ENCODE assay signal across 8 cellular contexts in the genomic region with DNA sequence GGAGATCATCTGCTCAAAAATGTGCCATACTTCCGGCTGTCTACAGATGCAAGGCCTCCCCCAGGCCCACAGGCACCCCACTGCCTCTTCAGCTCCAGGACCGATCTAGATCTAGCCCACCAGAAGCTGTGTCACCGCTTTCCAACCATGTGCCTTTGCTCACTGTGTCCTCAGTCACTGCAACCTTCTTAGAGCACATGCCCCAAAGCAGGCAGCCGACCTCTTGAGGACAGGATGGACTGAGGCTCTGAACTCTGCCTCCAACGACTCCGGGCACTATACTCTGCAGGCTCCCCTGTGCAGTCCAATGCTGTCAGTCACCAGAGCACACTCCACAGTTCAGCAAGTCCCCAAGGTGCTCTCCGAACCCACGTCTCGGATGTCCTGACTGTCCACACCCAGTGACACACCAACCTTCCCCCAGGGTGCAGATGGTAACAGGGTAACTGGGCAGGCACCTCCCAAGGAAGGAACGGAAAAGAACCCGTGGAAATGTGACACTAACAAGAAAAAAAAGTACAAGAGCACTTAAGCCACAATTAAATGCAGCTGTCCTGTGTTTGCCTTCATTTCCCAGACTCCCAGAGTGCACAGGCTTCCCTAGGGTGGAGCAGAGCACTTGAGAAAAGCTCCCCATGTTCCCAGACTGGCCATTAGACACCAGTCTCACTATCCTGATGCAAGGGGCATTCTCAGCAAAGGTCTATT. TPM values are rescaled to one million over a fixed set of nuclear protein-coding genes. Genes with fewer than 3 reads are reported as not detected.
A peak's percentile ranks its signal among the peaks of the same experiment; 100 is the strongest.
DNase-seq lines count a peak whose midpoint lies in the region; ATAC-seq and TF ChIP-seq lines count a peak whose summit lies in the region.

No MANE protein-coding gene starts in this region.

- H3K9me2 ChIP-seq in HCT116 (ENCODE audit: insufficient read depth) (no peaks in the 10 kb centered on the region), SK-N-SH (no peaks in the 10 kb centered on the region)

- in situ Hi-C loops in gastrocnemius medialis (cut with MboI; ENCODE audit: low sequenced_read_pairs in 4 of 4): loop anchor here in 3 of 4 donors (10.0 kb wide), 2 partner anchors 87 to 107 kb away; no protein-coding TSS in a partner anchor

- H3K4me3 ChIP-seq in AG04449 (ENCODE audit: low read depth, low read length): peak overlapping the region; percentile 33
- H3K4me3 ChIP-seq in HCT116 (replicated peaks in 1 of 2; ENCODE audit: low read depth in 1 of 2, low read length in 2 of 2): peak overlapping the region; percentile 33 to 48
- H3K4me3 ChIP-seq in SK-N-SH (ENCODE audit: low read depth in 2 of 2, low read length in 1 of 2): no peak overlapping the region
- peak overlapping the region in 3 of 4 donors; percentile 11 to 40 (median 16) for H3K4me3 ChIP-seq in gastrocnemius medialis

- CTCF ChIA-PET in AG04449 (lab: Yijun Ruan, JAX): interaction anchor here (1.0 to 1.4 kb wide), 4 partner anchors 20 to 126 kb away, joined by 3 to 4 read pairs (median 4); no protein-coding TSS in a partner anchor
- CTCF ChIA-PET in HCT116 (lab: Charles Lee): no interaction called here
- CTCF ChIA-PET in SK-N-SH (lab: Yijun Ruan, JAX): interaction anchor here (1.3 to 1.8 kb wide), 4 partner anchors 81 to 263 kb away, joined by 3 to 9 read pairs (median 5); no protein-coding TSS in a partner anchor

- RAD21 ChIA-PET in HCT116 (lab: Charles Lee; ENCODE audit: low non-redundant PET in 1 of 2, low total read pairs in 2 of 2, uncharacterized antibody in 2 of 2, unreplicated experiment in 2 of 2): interaction anchor here in 1 of 2 experiments (1.5 kb wide), 1 partner anchor 81 kb away, joined by 3 read pairs; no protein-coding TSS in a partner anchor

- no TSS peak for BruUV-seq in HCT116 (replicated peaks; lab: Mats Ljungman, UMichigan)

- H3K27me3 ChIP-seq in HCT116 (ENCODE audit: insufficient read depth, low read length) (no peaks in the 10 kb centered on the region), SK-N-SH (ENCODE audit: insufficient read depth) (no peaks in the 10 kb centered on the region), gastrocnemius medialis (no peaks in the 10 kb centered on the region)

- no peak for TF ChIP-seq RAD21 in HCT116 (IDR thresholded peaks at IDR 0.05; ENCODE audit: low read depth)
- no peak for TF ChIP-seq RAD21 in SK-N-SH (IDR thresholded peaks at IDR 0.05; ENCODE audit: low read length)

- H3K9me3 ChIP-seq in HCT116 (ENCODE audit: control insufficient read depth in 1 of 2, insufficient read depth in 1 of 2, low read depth in 1 of 2, low read length in 2 of 2) (no peaks in the 10 kb centered on the region), SK-N-SH (no peaks in the 10 kb centered on the region), gastrocnemius medialis (no peaks in the 10 kb centered on the region)

- H4K20me1 ChIP-seq in HCT116 (ENCODE audit: insufficient read depth): peaks cover 29% of the 10 kb centered on the region; the same call in 1 of the 2 replicates
- peaks cover 84% of the 10 kb centered on the region for H4K20me1 ChIP-seq in SK-N-SH (ENCODE audit: insufficient read depth)

- WGBS in SK-N-SH (ENCODE audit: low lambda C conversion rate): 52% methylated on average over 11 of the region's 11 CpGs

- H3F3A ChIP-seq in SK-N-SH (replicated peaks; ENCODE audit: insufficient read depth): no peaks in the 10 kb centered on the region

- DNase-seq in AG04449 (ENCODE audit: low read depth, low spot score): no peak
- no peak for DNase-seq in HCT116 (ENCODE audit: low read depth, low spot score)
- DNase-seq in SK-N-SH: peak; percentile 55
- peak; percentile 17 to 27 for DNase-seq in erythroblast (lab: John Stamatoyannopoulos, UW)
- DNase-seq in gastrocnemius medialis: peak; percentile 68 to 84
- DNase-seq in posterior cingulate gyrus: no peak
- no peak for DNase-seq in AML-193 (lab: John Stamatoyannopoulos, UW)
- no peak for DNase-seq in 8988T

- H3K36me3 ChIP-seq in HCT116 (ENCODE audit: control insufficient read depth in 1 of 2, insufficient read depth in 2 of 2, low read length in 2 of 2) (no peaks in the 10 kb centered on the region), SK-N-SH (replicated peaks in 1 of 2; ENCODE audit: control insufficient read depth in 1 of 2, insufficient read depth in 2 of 2, low read length in 1 of 2) (peaks cover 0 to 5% of the 10 kb centered on the region in 2 experiments), gastrocnemius medialis (no peaks in the 10 kb centered on the region)

- no peak for TF ChIP-seq CTCF in AG04449 (IDR thresholded peaks at IDR 0.05; ENCODE audit: insufficient read depth, low read length, missing control alignments)
- TF ChIP-seq CTCF in HCT116 (IDR thresholded peaks at IDR 0.05 in 2 of 3, conservative IDR thresholded peaks at IDR 0.05 in 1 of 3; ENCODE audit: borderline replicate concordance in 1 of 3, insufficient read depth in 1 of 3, low read depth in 2 of 3, low read length in 2 of 3): no peak
- TF ChIP-seq CTCF in SK-N-SH (IDR thresholded peaks at IDR 0.05): no peak
- TF ChIP-seq CTCF in gastrocnemius medialis (IDR thresholded peaks at IDR 0.05 in 4 of 5, conservative IDR thresholded peaks at IDR 0.05 in 1 of 5): no peak

- ATAC-seq in HCT116 (peak; percentile 20), gastrocnemius medialis (peak; percentile 45 to 63)

- TF ChIP-seq POLR2A in HCT116 (IDR thresholded peaks at IDR 0.05; ENCODE audit: borderline replicate concordance, extremely low read depth, insufficient read depth, insufficient read length): no peak
- TF ChIP-seq POLR2A in erythroblast (IDR thresholded peaks at IDR 0.05; ENCODE audit: low read length): no peak
- TF ChIP-seq POLR2A in gastrocnemius medialis (IDR thresholded peaks at IDR 0.05): peak; percentile 11 to 49

- POLR2A ChIA-PET in AG04449 (lab: Yijun Ruan, JAX) (interaction anchor here (0.8 kb wide), 1 partner anchor 65 kb away, joined by 3 read pairs; no protein-coding TSS in a partner anchor), HCT116 (lab: Charles Lee) (interaction anchor here (1.1 to 3.0 kb wide), 2 partner anchors 66 to 87 kb away, joined by 3 to 11 read pairs; no protein-coding TSS in a partner anchor), SK-N-SH (lab: Yijun Ruan, JAX) (interaction anchor here (0.6 kb wide), 1 partner anchor 181 kb away, joined by 3 read pairs; no protein-coding TSS in a partner anchor)

- intact Hi-C loops in HCT116 (cut with micrococcal nuclease): loop anchor here (2.0 to 5.0 kb wide), 2 partner anchors 65 to 87 kb away; no protein-coding TSS in a partner anchor
- intact Hi-C loops in gastrocnemius medialis (cut with DNase I; ENCODE audit: low total_unique reads): loop anchor here (10.0 kb wide), 1 partner anchor 923 kb away; no protein-coding TSS in a partner anchor
- intact Hi-C loops in posterior cingulate gyrus (cut with DNase I): loop anchor here (10.0 kb wide), 2 partner anchors 57 to 97 kb away; no protein-coding TSS in a partner anchor

- H3K27ac ChIP-seq in HCT116 (ENCODE audit: low read depth, low read length) (peak overlapping the region; percentile 67), SK-N-SH (ENCODE audit: low read depth in 2 of 2, low read length in 1 of 2) (peak overlapping the region; percentile 55 to 68; a peak in 3 of 4 replicates), gastrocnemius medialis (peak overlapping the region; percentile 66 to 97 (median 82))

- H3K4me2 ChIP-seq in HCT116 (ENCODE audit: low read length) (peak overlapping the region; percentile 79), SK-N-SH (peak overlapping the region; percentile 58)

- H3K9ac ChIP-seq in HCT116 (ENCODE audit: low read length) (peak overlapping the region; percentile 54), SK-N-SH (no peak overlapping the region)

- H3K4me1 ChIP-seq in HCT116 (ENCODE audit: control insufficient read depth in 1 of 2, insufficient read depth in 2 of 2, low read length in 2 of 2) (peaks cover 50 to 68% of the 10 kb centered on the region in 2 experiments), SK-N-SH (ENCODE audit: control insufficient read depth in 1 of 2, insufficient read depth in 2 of 2, low read depth in 1 of 2, low read length in 1 of 2) (peaks cover 30 to 44% of the 10 kb centered on the region in 2 experiments), gastrocnemius medialis (peaks cover 64 to 65% of the 10 kb centered on the region in 2 donors)

- H2AFZ ChIP-seq in HCT116 (ENCODE audit: low read depth, low read length, poor library complexity, severe bottlenecking) (no peak overlapping the region), SK-N-SH (ENCODE audit: low read depth) (no peak overlapping the region)

- H3K79me2 ChIP-seq in HCT116 (ENCODE audit: insufficient read depth, low read length) (peaks cover 95% of the 10 kb centered on the region), SK-N-SH (ENCODE audit: insufficient read depth) (peaks cover 94% of the 10 kb centered on the region)

- no peak for TF ChIP-seq EP300 in SK-N-SH (IDR thresholded peaks at IDR 0.05; ENCODE audit: borderline replicate concordance in 1 of 2, low read depth in 1 of 2, low read length in 1 of 2)

TF ChIP-seq in HCT116, 20 proteins besides CTCF, POLR2A, EP300 and RAD21 (continues in another document):
- TF ChIP-seq ATF3 (IDR thresholded peaks at IDR 0.05) (no peak), SIN3A (IDR thresholded peaks at IDR 0.05; ENCODE audit: low read depth) (no peak), ZNF274 (IDR thresholded peaks at IDR 0.05; ENCODE audit: low read depth, low read length) (no peak)

TF ChIP-seq in SK-N-SH, 30 proteins besides CTCF, POLR2A, EP300 and RAD21:
- peak; percentile 78 for TF ChIP-seq TCF12 (IDR thresholded peaks at IDR 0.05)
- no peak for TF ChIP-seq YY1 (IDR thresholded peaks at IDR 0.05; ENCODE audit: low read depth)
- peak; percentile 12; the same call in 1 of the 2 replicates for TF ChIP-seq PBX3 (IDR thresholded peaks at IDR 0.05)
- no peak for TF ChIP-seq GABPA (IDR thresholded peaks at IDR 0.05; ENCODE audit: low read depth)
- peak; percentile 22; the same call in 1 of the 2 replicates for TF ChIP-seq POLR2AphosphoS5 (IDR thresholded peaks at IDR 0.05; ENCODE audit: low read depth, low read length)

RNA-seq across cellular contexts. Expression of gene STK24, which starts 4.8 kb away (rescaled TPM):
- total RNA-seq in HCT116 (2021; ENCODE audit: unreplicated experiment) (137 TPM), gastrocnemius medialis (10 to 100 TPM; 28.7 to 68.4 (median 49.4) TPM)
- 77.3 and 95.6 TPM in 2 replicates for polyA plus RNA-seq in HCT116 (2012)
- 17.1 and 30.5 TPM in 2 replicates for polyA plus RNA-seq in SK-N-SH (2012; rRNA removed)
- polyA plus RNA-seq in SK-N-SH (2012; cell fraction: cytosol; rRNA removed): 37.7 and 54.1 TPM in 2 replicates
- polyA plus RNA-seq in SK-N-SH (2012; cell fraction: nucleus; rRNA removed): 25.0 and 27.8 TPM in 2 replicates

Comparison
In these comparisons a context has a peak if more than half of its experiments do, and no peak if none do; other contexts are left out.
1. DNase-seq: peak in SK-N-SH (single experiment), erythroblast (2 of 2) and gastrocnemius medialis (2 of 2); none in AG04449 (single experiment), HCT116 (single experiment), posterior cingulate gyrus (0 of 10), AML-193 (0 of 2) and 8988T (single experiment).
2. H3K4me3 ChIP-seq: peak in AG04449 (single experiment), HCT116 (2 of 2) and gastrocnemius medialis (3 of 4); none in SK-N-SH (0 of 2).
3. POLR2A ChIP-seq: peak in gastrocnemius medialis (2 of 2); none in HCT116 (single experiment) and erythroblast (single experiment).
4. Peak in every context shown above with its lines, with median percentiles within 50 percentile points of each other: H3K27ac ChIP-seq.